Comparison of ENCODE assay signal across 8 cellular contexts in the genomic region with DNA sequence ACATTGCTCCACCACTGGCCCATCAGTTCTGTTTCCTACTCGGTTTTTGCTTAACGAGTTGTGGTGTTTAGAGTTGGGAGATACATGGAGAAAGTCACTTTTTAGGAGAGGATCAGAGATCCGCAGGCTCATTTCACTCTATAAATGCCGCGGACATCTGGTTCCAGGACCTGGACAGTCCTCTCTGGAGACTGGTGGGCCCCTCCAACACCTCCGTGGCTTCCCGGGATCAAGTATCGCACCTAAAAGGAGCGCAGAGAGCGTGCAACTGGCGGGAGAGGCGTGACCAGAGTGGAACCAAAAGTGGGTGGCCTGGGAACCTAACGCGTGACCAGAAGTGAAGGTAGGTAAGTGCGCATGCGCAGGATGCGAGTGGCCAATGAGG. TPM values are rescaled to one million over a fixed set of nuclear protein-coding genes. Genes with fewer than 3 reads are reported as not detected.
DNase-seq lines count a peak whose midpoint lies in the region; ATAC-seq lines count a peak whose summit lies in the region.

No MANE protein-coding gene starts in this region.

- peak; percentile 93 for DNase-seq in Daoy (ENCODE audit: low read depth)
- peak; percentile 39 for DNase-seq in SIG-M5 (lab: John Stamatoyannopoulos, UW)
- peak; percentile 81 for DNase-seq in cerebellum (ENCODE audit: low spot score)
- DNase-seq in left colon, result peak; percentile 98 to 99
- peak; percentile 70 for DNase-seq in stimulated activated CD4-positive, alpha-beta T cell treated with anti-CD3 and anti-CD28 coated beads, Interleukin-4, amount 100 ng/mL, for 1 hour
- DNase-seq in NCI-H2081 treated with DMSO at 0.1 percent for 48 hours (lab: John Stamatoyannopoulos, UW), result no peak

- ATAC-seq in GM19455 (IDR thresholded peaks at IDR 0.05; ENCODE audit: unreplicated experiment) (peak; percentile 79), HG03521 (IDR thresholded peaks at IDR 0.05; ENCODE audit: unreplicated experiment) (peak; percentile 70), left colon (peak; percentile 82)

- intact Hi-C loops in left colon (cut with DNase I, micrococcal nuclease), result no loop called here

RNA-seq across cellular contexts. Expression of gene CLTRN, which starts 9.9 kb away (rescaled TPM):
- 0.57 TPM in 1 of 2 replicates, not detected in the other for total RNA-seq in Daoy (2014; rRNA removed; shearing (Covaris generic))
- 0.18 TPM for total RNA-seq in cerebellum
- total RNA-seq in left colon, result under 1 TPM in 1 of 2 donors, not detected in 1; 0.28 TPM
